In genomic region chr12:107607464-107608392, GRCh38 we compare ENCODE assay signal across 8 cellular contexts.
DNase-seq lines count a peak whose midpoint lies in the region; ATAC-seq and TF ChIP-seq lines count a peak whose summit lies in the region.

No MANE protein-coding gene starts in this region.

- no peaks in the 10 kb centered on the region for H3K36me3 Mint-ChIP-seq in CD4-positive, CD25-positive, alpha-beta regulatory T cell
- H3K36me3 Mint-ChIP-seq in HFFc6 (ENCODE audit: low read depth) = no peaks in the 10 kb centered on the region
- H3K36me3 Mint-ChIP-seq in MCF 10A (ENCODE audit: insufficient read depth, unreplicated experiment) = no peaks in the 10 kb centered on the region
- H3K36me3 Mint-ChIP-seq in immature natural killer cell = no peaks in the 10 kb centered on the region

- ATAC-seq in CD4-positive, CD25-positive, alpha-beta regulatory T cell (ENCODE audit: low read depth in 2 of 2) = peak; percentile 55 to 65
- ATAC-seq in GM18867 (IDR thresholded peaks at IDR 0.05; ENCODE audit: unreplicated experiment) = no peak

- intact Hi-C loops in MCF 10A (cut with micrococcal nuclease) = loop anchor here (1.0 to 5.0 kb wide), 4 partner anchors 160 to 475 kb away; a partner anchor contains a TSS

- no peaks in the 10 kb centered on the region for H3K27me3 Mint-ChIP-seq in CD4-positive, CD25-positive, alpha-beta regulatory T cell
- H3K27me3 Mint-ChIP-seq in HFFc6 (ENCODE audit: insufficient read depth) (peaks cover 6% of the 10 kb centered on the region), MCF 10A (ENCODE audit: insufficient read depth, unreplicated experiment) (no peaks in the 10 kb centered on the region), immature natural killer cell (ENCODE audit: low read depth in 3 of 3) (peaks cover 0 to 3% (median 3%) of the 10 kb centered on the region in 3 donors)

- no peak overlapping the region for H3K27ac ChIP-seq in CD4-positive, CD25-positive, alpha-beta regulatory T cell (ENCODE audit: insufficient read depth, low read length, poor library complexity, severe bottlenecking)
- no peak overlapping the region for H3K27ac ChIP-seq in WERI-Rb-1

- H3K36me3 ChIP-seq in CD4-positive, CD25-positive, alpha-beta regulatory T cell (ENCODE audit: control insufficient read depth, insufficient read depth, low read length) = no peaks in the 10 kb centered on the region
- H3K36me3 ChIP-seq in WERI-Rb-1 = no peaks in the 10 kb centered on the region

- CTCF ChIA-PET in MCF 10A (lab: Yijun Ruan, JAX) = interaction anchor here (0.5 to 13.0 kb wide), 57 partner anchors 10 to 978 kb away, joined by 3 to 516 read pairs (median 3); a partner anchor contains a TSS

- no peak overlapping the region for H3K27ac Mint-ChIP-seq in CD4-positive, CD25-positive, alpha-beta regulatory T cell
- H3K27ac Mint-ChIP-seq in HFFc6 (no peak overlapping the region), MCF 10A (ENCODE audit: low read depth, unreplicated experiment) (no peak overlapping the region), immature natural killer cell (no peak overlapping the region)

- H3K4me1 Mint-ChIP-seq in CD4-positive, CD25-positive, alpha-beta regulatory T cell = peaks cover 0 to 2% (median 0%) of the 10 kb centered on the region in 4 donors
- H3K4me1 Mint-ChIP-seq in HFFc6 (ENCODE audit: low read depth) (no peaks in the 10 kb centered on the region), MCF 10A (ENCODE audit: insufficient read depth, unreplicated experiment) (no peaks in the 10 kb centered on the region), immature natural killer cell (no peaks in the 10 kb centered on the region)

- H3K4me1 ChIP-seq in CD4-positive, CD25-positive, alpha-beta regulatory T cell (ENCODE audit: control insufficient read depth, insufficient read depth, low read length, poor library complexity, severe bottlenecking) = no peaks in the 10 kb centered on the region

- no peaks in the 10 kb centered on the region for H3K27me3 ChIP-seq in CD4-positive, CD25-positive, alpha-beta regulatory T cell (ENCODE audit: control insufficient read depth, insufficient read depth, low read length)
- no peaks in the 10 kb centered on the region for H3K27me3 ChIP-seq in WERI-Rb-1 (ENCODE audit: insufficient read depth, low read depth, severe bottlenecking)

- no peak overlapping the region for H3K4me3 Mint-ChIP-seq in CD4-positive, CD25-positive, alpha-beta regulatory T cell
- H3K4me3 Mint-ChIP-seq in HFFc6 (no peak overlapping the region), MCF 10A (ENCODE audit: unreplicated experiment) (no peak overlapping the region), immature natural killer cell (no peak overlapping the region)

- DNase-seq in CD4-positive, CD25-positive, alpha-beta regulatory T cell = peak; percentile 64 to 77 (median 72)
- DNase-seq in HFFc6 = peak; percentile 50
- peak; percentile 68 for DNase-seq in NCI-H2171 (lab: John Stamatoyannopoulos, UW)
- peak; percentile 89 for DNase-seq in WERI-Rb-1
- peak; percentile 77 for DNase-seq in MCF 10A (ENCODE audit: unreplicated experiment)
- DNase-seq in immature natural killer cell = peak; percentile 64 to 72 (median 67)
- peak; percentile 82 for DNase-seq in stimulated activated CD4-positive, alpha-beta T cell treated with anti-CD3 and anti-CD28 coated beads, Interleukin-12 subunit alpha, Interleukin-12 subunit beta, amount 100 ng/mL, for 4 hours

- H3K9me3 ChIP-seq in CD4-positive, CD25-positive, alpha-beta regulatory T cell (ENCODE audit: control insufficient read depth in 2 of 2, low read length in 2 of 2) = no peaks in the 10 kb centered on the region
- no peaks in the 10 kb centered on the region for H3K9me3 ChIP-seq in WERI-Rb-1 (ENCODE audit: severe bottlenecking)

- peak; percentile 97 for TF ChIP-seq CTCF in HFFc6 (IDR thresholded peaks at IDR 0.05)
- peak; percentile 94 for TF ChIP-seq CTCF in WERI-Rb-1 (IDR thresholded peaks at IDR 0.05; ENCODE audit: low read depth, low read length)
- TF ChIP-seq CTCF in MCF 10A (IDR thresholded peaks at IDR 0.05; ENCODE audit: unreplicated experiment) = peak; percentile 89

- BruUV-seq in MCF 10A (replicated peaks; lab: Mats Ljungman, UMichigan) = no TSS peak

- POLR2A ChIA-PET in MCF 10A (lab: Yijun Ruan, JAX) = interaction anchor here (0.9 to 1.4 kb wide), 3 partner anchors 311 to 477 kb away, joined by 3 to 4 read pairs (median 4); no protein-coding TSS in a partner anchor

- H3K4me3 ChIP-seq in CD4-positive, CD25-positive, alpha-beta regulatory T cell (ENCODE audit: low read depth, low read length) = no peak overlapping the region
- no peak overlapping the region for H3K4me3 ChIP-seq in WERI-Rb-1 (ENCODE audit: low read depth, low read length)

- H3K9me3 Mint-ChIP-seq in CD4-positive, CD25-positive, alpha-beta regulatory T cell = no peaks in the 10 kb centered on the region
- H3K9me3 Mint-ChIP-seq in HFFc6 (no peaks in the 10 kb centered on the region), MCF 10A (ENCODE audit: unreplicated experiment) (no peaks in the 10 kb centered on the region), immature natural killer cell (peaks cover 0 to 1% (median 0%) of the 10 kb centered on the region in 6 donors)
